ENCODE assay signal across 10 cellular contexts in genomic region chr13:30461279-30462066, GRCh38. TPM values are rescaled to one million over a fixed set of nuclear protein-coding genes. Genes with fewer than 3 reads are reported as not detected.
DNase-seq lines count a peak whose midpoint lies in the region; ATAC-seq, FAIRE-seq and TF ChIP-seq lines count a peak whose summit lies in the region.
"Not testable (repeated sequence)": the region's sequence is repeated elsewhere in the genome, so short reads cannot be mapped to it uniquely, and the experiment has no call there.
"Had no signal": no experiment of that assay in that cellular context is flagged by ENCODE, and none has a peak within 500 bp of the region (broad histone marks: within the 10 kb centered on the region; RNA-seq: fewer than 3 reads in every experiment).

No MANE protein-coding gene starts in this region.

- not testable (repeated sequence) for H3K27ac ChIP-seq in kidney (ENCODE audit: low read depth in 2 of 2, low read length in 2 of 2); ovary; upper lobe of right lung

- WGBS in ovary, 3 donors: 77 to 86% (median 84%) methylated on average over 3 of the region's 3 CpGs

- peak overlapping the region; percentile 94 for H3K9ac ChIP-seq in adipocyte (ENCODE audit: low read length)
- not testable (repeated sequence) for H3K9ac ChIP-seq in kidney (ENCODE audit: low read length in 2 of 2)

- in situ Hi-C loops in SK-MEL-5 (cut with HindIII; ENCODE audit: low pct_unique_long_range_greater_than_20kb, low sequenced_read_pairs): not testable (repeated sequence)

- intact Hi-C loops in kidney (cut with DNase I); upper lobe of right lung (cut with DNase I): not testable (repeated sequence)
- intact Hi-C loops in ovary (cut with DNase I): loop anchor here in 3 of 4 donors (5.0 to 10.0 kb wide), 6 partner anchors 57 to 406 kb away; no protein-coding TSS in a partner anchor

- TF ChIP-seq EP300 in ovary (IDR thresholded peaks at IDR 0.05): not testable (repeated sequence)

- not testable (repeated sequence) for TF ChIP-seq POLR2A in ovary (IDR thresholded peaks at IDR 0.05)

- H3K9me3 ChIP-seq in adipocyte (ENCODE audit: control insufficient read depth, low read length); kidney (ENCODE audit: control insufficient read depth in 1 of 2, low read length in 2 of 2); ovary; upper lobe of right lung: not testable (repeated sequence)

- peak; percentile 17 for DNase-seq in DMS79 treated with DMSO at 0.1 percent for 48 hours (lab: John Stamatoyannopoulos, UW)
- not testable (repeated sequence) for DNase-seq in LNCaP clone FGC (ENCODE audit: low read depth); kidney; ovary; upper lobe of right lung
- peak; percentile 53 for DNase-seq in SK-MEL-5 (ENCODE audit: low read depth, low spot score)
- DNase-seq in adipocyte (ENCODE audit: low read depth): peak; percentile 57

- ATAC-seq in upper lobe of right lung: not testable (repeated sequence)

- peaks cover 30% of the 10 kb centered on the region for H3K4me1 ChIP-seq in adipocyte (ENCODE audit: control insufficient read depth, insufficient read depth, low read length)
- peaks cover 9 to 18% of the 10 kb centered on the region in 2 donors for H3K4me1 ChIP-seq in kidney (ENCODE audit: control insufficient read depth in 1 of 2, insufficient read depth in 1 of 2, low read depth in 1 of 2, low read length in 2 of 2)
- not testable (repeated sequence) for H3K4me1 ChIP-seq in ovary (ENCODE audit: insufficient read depth)
- H3K4me1 ChIP-seq in upper lobe of right lung: peaks cover 31% of the 10 kb centered on the region

- H3K4me3 ChIP-seq in LNCaP clone FGC (ENCODE audit: low read depth, low read length); kidney (ENCODE audit: low read length in 2 of 2); ovary; upper lobe of right lung: not testable (repeated sequence)
- H3K4me3 ChIP-seq in adipocyte (ENCODE audit: low read length): peak overlapping the region; percentile 86

- H3K27me3 ChIP-seq in adipocyte (replicated peaks; ENCODE audit: control insufficient read depth, insufficient read depth, low read length); ovary; upper lobe of right lung: not testable (repeated sequence)

- TF ChIP-seq CTCF in LNCaP clone FGC (IDR thresholded peaks at IDR 0.05; ENCODE audit: control insufficient read depth, extremely low read depth, insufficient read depth) (peak; percentile 42), kidney (IDR thresholded peaks at IDR 0.05; ENCODE audit: borderline replicate concordance, extremely low read depth, insufficient read depth) (peak; percentile 50), ovary (IDR thresholded peaks at IDR 0.05) (peak in 2 of 3 donors; percentile 29 to 51), upper lobe of right lung (IDR thresholded peaks at IDR 0.05) (peak; percentile 53)

- peaks cover 19% of the 10 kb centered on the region for H3K36me3 ChIP-seq in adipocyte (ENCODE audit: control insufficient read depth, insufficient read depth, low read length, severe bottlenecking)
- peaks cover 0 to 14% of the 10 kb centered on the region in 2 donors for H3K36me3 ChIP-seq in kidney (ENCODE audit: control insufficient read depth in 1 of 2, insufficient read depth in 2 of 2, low read length in 2 of 2)
- not testable (repeated sequence) for H3K36me3 ChIP-seq in ovary
- peaks cover 31% of the 10 kb centered on the region for H3K36me3 ChIP-seq in upper lobe of right lung

- FAIRE-seq in endometrium (lab: Jason Lieb, UNC): peak; percentile 43
- peak; percentile 90 for FAIRE-seq in kidney (lab: Jason Lieb, UNC)

RNA-seq across cellular contexts. Expression of gene HMGB1, which starts 4.3 kb away (rescaled TPM):
- 475 and 507 TPM in 2 replicates for total RNA-seq in SK-MEL-5 (2014; rRNA removed; shearing (Covaris generic))
- 366 and 403 TPM in 2 replicates for polyA plus RNA-seq in SK-MEL-5 (2015; cell fraction: cytosol; rRNA removed)
- polyA plus RNA-seq in SK-MEL-5 (2015; cell fraction: nucleus; rRNA removed): 860 and 921 TPM in 2 replicates
- total RNA-seq in kidney (264 TPM), ovary (100 to 1,000 TPM; 163 to 283 (median 240) TPM), upper lobe of right lung (224 TPM)
- polyA plus RNA-seq in kidney (ENCODE audit: insufficient read depth, low read depth, low replicate concordance) (247 TPM), ovary (100 to 1,000 TPM; 278 to 323 TPM)

RNA-seq across cellular contexts. Expression of gene UBE2L5, which starts 39.2 kb away (rescaled TPM):
- total RNA-seq in SK-MEL-5 (2014; rRNA removed; shearing (Covaris generic)): not detected in 2 replicates
- not detected in 2 replicates for polyA plus RNA-seq in SK-MEL-5 (2015; cell fraction: cytosol; rRNA removed)
- not detected in 2 replicates for polyA plus RNA-seq in SK-MEL-5 (2015; cell fraction: nucleus; rRNA removed)
- not detected for total RNA-seq in kidney
- polyA plus RNA-seq in kidney (ENCODE audit: insufficient read depth, low read depth, low replicate concordance): not detected
- under 1 TPM in 2 of 7 donors, not detected in 5; 0.11 to 0.15 TPM for total RNA-seq in ovary
- under 1 TPM in 1 of 2 donors, not detected in 1; 0.48 TPM for polyA plus RNA-seq in ovary
- not detected for total RNA-seq in upper lobe of right lung
- total RNA-seq: left ventricle myocardium superior; T-helper 1 cell treated with Interleukin-12 subunit alpha and Interleukin-12 subunit beta and Interleukin-4 antibody, amounts not matched to agents 30 ng/mL and 1 ng/mL, for 36 hours had no signal
